1 cellular context compared by ENCODE assay signal in genomic region chr6:159693128-159693893, GRCh38.
TF ChIP-seq lines count a peak whose summit lies in the region.

Gene SOD2, minus strand, starts transcription at chr6:159693241. Its CDS starts 74 bp downstream, at chr6:159693167.

TF ChIP-seq in K562, 482 proteins besides CTCF, POLR2A, EP300 and RAD21 (continued from another document and continues in another):
- TF ChIP-seq ZBTB9 (CRISPR knock-in tag; IDR thresholded peaks at IDR 0.05) = peak; percentile 90
- no peak for TF ChIP-seq THRA (IDR thresholded peaks at IDR 0.05)
- TF ChIP-seq ZBTB7A (IDR thresholded peaks at IDR 0.05; ENCODE audit: borderline replicate concordance, control insufficient read depth, low read depth, low read length) = peak; percentile 90
- no peak for TF ChIP-seq ZNF695 (CRISPR knock-in tag; IDR thresholded peaks at IDR 0.05)
- peak; percentile 46; the same call in 1 of the 2 replicates for TF ChIP-seq KLF6 (CRISPR knock-in tag; IDR thresholded peaks at IDR 0.05; ENCODE audit: borderline replicate concordance)
- TF ChIP-seq TRIM24 (IDR thresholded peaks at IDR 0.05) = peak in 1 of 2 experiments; percentile 38; a peak in 1 of 4 replicates
- TF ChIP-seq ZBTB49 (CRISPR knock-in tag; IDR thresholded peaks at IDR 0.05; ENCODE audit: borderline replicate concordance) = no peak
- TF ChIP-seq CXXC5 (CRISPR knock-in tag; IDR thresholded peaks at IDR 0.05) = peak; percentile 80
- no peak; a peak in 1 of 4 replicates for TF ChIP-seq ZNF639 (CRISPR knock-in tag; conservative IDR thresholded peaks at IDR 0.05 in 1 of 2, IDR thresholded peaks at IDR 0.05 in 1 of 2)
- TF ChIP-seq ZNF609 (CRISPR knock-in tag; IDR thresholded peaks at IDR 0.05; ENCODE audit: borderline replicate concordance) = peak; percentile 92; the same call in 1 of the 2 replicates
- peak; percentile 93 for TF ChIP-seq ZBTB1 (CRISPR knock-in tag; IDR thresholded peaks at IDR 0.05; ENCODE audit: borderline replicate concordance, low read depth)
- TF ChIP-seq KAT7 (CRISPR knock-in tag; IDR thresholded peaks at IDR 0.05; ENCODE audit: borderline replicate concordance) = peak; percentile 88; the same call in 1 of the 2 replicates
- TF ChIP-seq POLR2B (IDR thresholded peaks at IDR 0.05; ENCODE audit: low read depth, partially characterized antibody) = peak; percentile 88
- TF ChIP-seq MIER1 (IDR thresholded peaks at IDR 0.05; ENCODE audit: low read depth) = no peak
- TF ChIP-seq USF2 (CRISPR knock-in tag; IDR thresholded peaks at IDR 0.05) = no peak
- TF ChIP-seq HNRNPLL (IDR thresholded peaks at IDR 0.05; ENCODE audit: low read depth, low read length, poor library complexity, severe bottlenecking) = peak; percentile 92
- TF ChIP-seq ELF2 (CRISPR knock-in tag; IDR thresholded peaks at IDR 0.05) = peak; percentile 17; the same call in 1 of the 2 replicates
- no peak for TF ChIP-seq MCM2 (IDR thresholded peaks at IDR 0.05; ENCODE audit: low read depth)
- TF ChIP-seq ZNF41 (CRISPR knock-in tag; conservative IDR thresholded peaks at IDR 0.05) = no peak; the same call in 1 of the 2 replicates
- TF ChIP-seq JUN (IDR thresholded peaks at IDR 0.05; ENCODE audit: borderline replicate concordance, low read depth, low read length) = 0 out of 2 replicates have a peak, but pooled peaks have one; percentile 45
- peak; percentile 45; the same call in 1 of the 2 replicates for TF ChIP-seq JUN (CRISPR knock-in tag; IDR thresholded peaks at IDR 0.05; ENCODE audit: borderline replicate concordance)
- TF ChIP-seq CHD7 (IDR thresholded peaks at IDR 0.05; ENCODE audit: low read depth, low read length) = no peak
- peak; percentile 62; the same call in 1 of the 2 replicates for TF ChIP-seq PRMT5 (CRISPR knock-in tag; IDR thresholded peaks at IDR 0.05)
- TF ChIP-seq CBFA2T3 (IDR thresholded peaks at IDR 0.05) = 0 out of 2 replicates have a peak, but pooled peaks have one; percentile 8
- TF ChIP-seq SOX6 (IDR thresholded peaks at IDR 0.05) = no peak
- peak in 1 of 2 experiments; percentile 52; a peak in 1 of 4 replicates for TF ChIP-seq HDAC1 (IDR thresholded peaks at IDR 0.05)
